In genomic region chr10:30187010-30187409, GRCh38 we compare ENCODE assay signal across 16 cellular contexts.
DNase-seq lines count a peak whose midpoint lies in the region; ATAC-seq and TF ChIP-seq lines count a peak whose summit lies in the region.
"Had no signal": no experiment of that assay in that cellular context is flagged by ENCODE, and none has a peak within 500 bp of the region (broad histone marks: within the 10 kb centered on the region; RNA-seq: fewer than 3 reads in every experiment).

No MANE protein-coding gene starts in this region.

- intact Hi-C loops in Right ventricle myocardium superior (cut with DNase I), result loop anchor here (5.0 kb wide), 1 partner anchor 185 kb away; no protein-coding TSS in a partner anchor
- intact Hi-C loops in uterus (cut with DNase I; ENCODE audit: low total_unique reads), result no loop called here

- H3K27ac ChIP-seq in right atrium auricular region (peak overlapping the region; percentile 62 to 67), esophagus (ENCODE audit: low read depth in 2 of 2, low read length in 1 of 2) (peak overlapping the region; percentile 24 to 46), osteoblast (ENCODE audit: low read depth, low read length) (no peak overlapping the region), uterus (peak overlapping the region; percentile 42 to 48)

- WGBS in esophagus, 2 donors, result 80 to 82% methylated on average over 5 of the region's 5 CpGs

- DNase-seq in right atrium auricular region (ENCODE audit: low spot score) (no peak), Right ventricle myocardium superior (no peak), osteoblast (ENCODE audit: insufficient read length, low spot score, missing footprints) (no peak), uterus (no peak), NCI-H1694 treated with DMSO at 0.1 percent for 48 hours (lab: John Stamatoyannopoulos, UW) (no peak)
- DNase-seq in activated CD4-positive, alpha-beta T cell treated with anti-CD3 and anti-CD28 coated beads for 4 hours, result no peak
- DNase-seq: activated CD8-positive, alpha-beta T cell treated with anti-CD3 and anti-CD28 coated beads for 36 hours; activated naive CD8-positive, alpha-beta T cell treated with anti-CD3 and anti-CD28 coated beads for 36 hours; activated T-cell treated with anti-CD3 and anti-CD28 coated beads, Interleukin-2, amount 50 U/mL, for 48 hours; CD4-positive, alpha-beta memory T cell; hippocampal formation; NCI-H1436; stimulated activated CD4-positive, alpha-beta T cell treated with anti-CD3 and anti-CD28 coated beads, Interleukin-15, amount 100 ng/mL, for 24 hours; stimulated activated naive CD4-positive, alpha-beta T cell treated with Interleukin-2 at 50 U/mL for 16 hours had no signal

- peak overlapping the region; percentile 92 for H2AFZ ChIP-seq in osteoblast (ENCODE audit: low read length)

- no peak for TF ChIP-seq POLR2A in uterus (IDR thresholded peaks at IDR 0.05)

- H4K20me1 ChIP-seq in osteoblast (ENCODE audit: insufficient read depth, low read length), result no peaks in the 10 kb centered on the region

- H3K36me3 ChIP-seq in right atrium auricular region (no peaks in the 10 kb centered on the region), esophagus (ENCODE audit: control insufficient read depth in 2 of 2, insufficient read depth in 2 of 2, low read length in 1 of 2) (no peaks in the 10 kb centered on the region), osteoblast (ENCODE audit: insufficient read depth, low read length) (no peaks in the 10 kb centered on the region), uterus (no peaks in the 10 kb centered on the region)

- no peak for TF ChIP-seq CTCF in right atrium auricular region (IDR thresholded peaks at IDR 0.05)
- TF ChIP-seq CTCF in osteoblast (IDR thresholded peaks at IDR 0.05; ENCODE audit: extremely low read depth, low read depth, low read length), result no peak
- no peak for TF ChIP-seq CTCF in uterus (IDR thresholded peaks at IDR 0.05)

- no peaks in the 10 kb centered on the region for H3K9me3 ChIP-seq in right atrium auricular region
- no peaks in the 10 kb centered on the region for H3K9me3 ChIP-seq in esophagus (ENCODE audit: control insufficient read depth in 2 of 2, insufficient read depth in 1 of 2, low read depth in 1 of 2, low read length in 1 of 2)
- no peaks in the 10 kb centered on the region for H3K9me3 ChIP-seq in osteoblast (ENCODE audit: low read depth, low read length)
- H3K9me3 ChIP-seq in uterus, result no peaks in the 10 kb centered on the region

- H3K27me3 ChIP-seq in right atrium auricular region (no peaks in the 10 kb centered on the region), esophagus (ENCODE audit: control insufficient read depth in 1 of 2, insufficient read depth in 2 of 2, low read length in 2 of 2) (no peaks in the 10 kb centered on the region), osteoblast (ENCODE audit: insufficient read depth, low read length) (no peaks in the 10 kb centered on the region), uterus (no peaks in the 10 kb centered on the region)

- peak overlapping the region; percentile 85 for H3K4me2 ChIP-seq in osteoblast (ENCODE audit: insufficient read depth, low read length)

- H3K4me3 ChIP-seq in right atrium auricular region (peak overlapping the region in 1 of 2 donors; percentile 28), esophagus (ENCODE audit: low read depth in 1 of 2, low read length in 2 of 2) (peak overlapping the region in 1 of 2 donors; percentile 16), osteoblast (ENCODE audit: insufficient read depth, low read length) (no peak overlapping the region), uterus (no peak overlapping the region)

- no peak for ATAC-seq in Right ventricle myocardium superior (ENCODE audit: poor library complexity)
- ATAC-seq in GM21447 (IDR thresholded peaks at IDR 0.05; ENCODE audit: unreplicated experiment), result no peak
- ATAC-seq: activated CD8-positive, alpha-beta T cell treated with anti-CD3 and anti-CD28 coated beads for 36 hours had no signal

- peaks cover 0 to 21% of the 10 kb centered on the region in 2 donors for H3K4me1 ChIP-seq in right atrium auricular region
- peaks cover 0 to 4% of the 10 kb centered on the region in 2 donors for H3K4me1 ChIP-seq in esophagus (ENCODE audit: control insufficient read depth in 2 of 2, insufficient read depth in 2 of 2, low read length in 1 of 2)
- peaks cover 57% of the 10 kb centered on the region for H3K4me1 ChIP-seq in osteoblast (ENCODE audit: insufficient read depth, low read length)
- peaks cover 0 to 4% of the 10 kb centered on the region in 2 donors for H3K4me1 ChIP-seq in uterus

- H3K79me2 ChIP-seq in osteoblast (ENCODE audit: insufficient read depth, low read length), result no peaks in the 10 kb centered on the region
